ENCODE assay signal across 8 cellular contexts in genomic region chr17:46772013-46772878, GRCh38. TPM values are rescaled to one million over a fixed set of nuclear protein-coding genes. Genes with fewer than 3 reads are reported as not detected.
A peak's percentile ranks its signal among the peaks of the same experiment; 100 is the strongest.
DNase-seq lines count a peak whose midpoint lies in the region; ATAC-seq and TF ChIP-seq lines count a peak whose summit lies in the region.

No MANE protein-coding gene starts in this region.

- H3K4me1 ChIP-seq in heart left ventricle, result peaks cover 0 to 19% (median 7%) of the 10 kb centered on the region in 12 donors
- H3K4me1 ChIP-seq in prostate gland (replicated peaks), result no peaks in the 10 kb centered on the region

- H3K27ac ChIP-seq in heart left ventricle, result peak overlapping the region in 1 of 12 donors; percentile 43
- no peak overlapping the region for H3K27ac ChIP-seq in prostate gland

- 5 to 18% (median 9%) methylated on average over 28 to 60 of the region's 60 CpGs for WGBS in heart left ventricle, 4 donors
- 6% methylated on average over 54 of the region's 60 CpGs for WGBS in prostate gland

- TF ChIP-seq POLR2A in heart left ventricle (IDR thresholded peaks at IDR 0.05), result no peak
- no peak for TF ChIP-seq POLR2A in prostate gland (IDR thresholded peaks at IDR 0.05)

- TF ChIP-seq CTCF in heart left ventricle (IDR thresholded peaks at IDR 0.05) (no peak), prostate gland (IDR thresholded peaks at IDR 0.05) (no peak)

- ATAC-seq in heart left ventricle (peak in 1 of 4 donors; percentile 16), GM19463 (IDR thresholded peaks at IDR 0.05; ENCODE audit: unreplicated experiment) (no peak)

- intact Hi-C loops in heart left ventricle (cut with DNase I), result loop anchor here in 1 of 10 donors (5.0 kb wide), 1 partner anchor 35 kb away; no protein-coding TSS in a partner anchor
- intact Hi-C loops in prostate gland (cut with DNase I), result no loop called here

- peaks cover 0 to 41% (median 0%) of the 10 kb centered on the region in 9 donors for H3K27me3 ChIP-seq in heart left ventricle
- no peaks in the 10 kb centered on the region for H3K27me3 ChIP-seq in prostate gland (replicated peaks; ENCODE audit: insufficient read depth)

- no peaks in the 10 kb centered on the region for H3K9me3 ChIP-seq in heart left ventricle
- no peaks in the 10 kb centered on the region for H3K9me3 ChIP-seq in prostate gland

- H3K4me3 ChIP-seq in Jurkat, Clone E6-1 (ENCODE audit: low read length), result peak overlapping the region; percentile 52
- H3K4me3 ChIP-seq in heart left ventricle (peak overlapping the region; percentile 48 to 80 (median 63)), prostate gland (peak overlapping the region; percentile 44 to 49)

- DNase-seq in ELF-1 (ENCODE audit: low read depth, low spot score) (peak; percentile 95), heart left ventricle (peak in 3 of 5 donors; percentile 38 to 52 (median 46)), prostate gland (ENCODE audit: low spot score) (no peak), CD1c-positive myeloid dendritic cell (ENCODE audit: extremely low spot score) (no peak), activated gamma-delta T cell (lab: John Stamatoyannopoulos, UW) (no peak)
- no peak for DNase-seq in Jurkat, Clone E6-1 (ENCODE audit: low read depth, low spot score)
- DNase-seq in activated CD8-positive, alpha-beta memory T cell treated with anti-CD3 and anti-CD28 coated beads, Interleukin-2, amount 50 U/mL, for 48 hours, result peak; percentile 63

- H3K36me3 ChIP-seq in heart left ventricle (no peaks in the 10 kb centered on the region), prostate gland (no peaks in the 10 kb centered on the region)

RNA-seq across cellular contexts. Expression of gene WNT3, which starts 46.2 kb away (rescaled TPM):
- polyA plus RNA-seq in Jurkat, Clone E6-1 (2012; ENCODE audit: insufficient read depth, insufficient read length), result 7.8 TPM
- total RNA-seq in heart left ventricle (1 to 10 TPM in 6 of 9 donors, under 1 TPM in 3; 0.32 to 2.2 (median 1.2) TPM), prostate gland (1 to 10 TPM; 2.0 to 7.7 TPM)
- under 1 TPM; 0.50 to 0.79 TPM for polyA plus RNA-seq in heart left ventricle

Comparison
In these comparisons a context has a peak if more than half of its experiments do, and no peak if none do; other contexts are left out.
1. DNase-seq: peak in ELF-1 (single experiment), activated CD8-positive, alpha-beta memory T cell treated with anti-CD3 and anti-CD28 coated beads, Interleukin-2, amount 50 U/mL, for 48 hours (single experiment) and heart left ventricle (3 of 5); none in Jurkat, Clone E6-1 (single experiment), prostate gland (single experiment), CD1c-positive myeloid dendritic cell (single experiment) and activated gamma-delta T cell (single experiment).
2. Peak in every context shown above with its lines, with median percentiles within 50 percentile points of each other: H3K4me3 ChIP-seq.